In genomic region chr5:140881889-140882590, GRCh38 we compare ENCODE assay signal across 12 cellular contexts. TPM values are rescaled to one million over a fixed set of nuclear protein-coding genes. Genes with fewer than 3 reads are reported as not detected.
DNase-seq lines count a peak whose midpoint lies in the region; FAIRE-seq and TF ChIP-seq lines count a peak whose summit lies in the region.
"Had no signal": no experiment of that assay in that cellular context is flagged by ENCODE, and none has a peak within 500 bp of the region (broad histone marks: within the 10 kb centered on the region; RNA-seq: fewer than 3 reads in every experiment).

A gene with protein sequence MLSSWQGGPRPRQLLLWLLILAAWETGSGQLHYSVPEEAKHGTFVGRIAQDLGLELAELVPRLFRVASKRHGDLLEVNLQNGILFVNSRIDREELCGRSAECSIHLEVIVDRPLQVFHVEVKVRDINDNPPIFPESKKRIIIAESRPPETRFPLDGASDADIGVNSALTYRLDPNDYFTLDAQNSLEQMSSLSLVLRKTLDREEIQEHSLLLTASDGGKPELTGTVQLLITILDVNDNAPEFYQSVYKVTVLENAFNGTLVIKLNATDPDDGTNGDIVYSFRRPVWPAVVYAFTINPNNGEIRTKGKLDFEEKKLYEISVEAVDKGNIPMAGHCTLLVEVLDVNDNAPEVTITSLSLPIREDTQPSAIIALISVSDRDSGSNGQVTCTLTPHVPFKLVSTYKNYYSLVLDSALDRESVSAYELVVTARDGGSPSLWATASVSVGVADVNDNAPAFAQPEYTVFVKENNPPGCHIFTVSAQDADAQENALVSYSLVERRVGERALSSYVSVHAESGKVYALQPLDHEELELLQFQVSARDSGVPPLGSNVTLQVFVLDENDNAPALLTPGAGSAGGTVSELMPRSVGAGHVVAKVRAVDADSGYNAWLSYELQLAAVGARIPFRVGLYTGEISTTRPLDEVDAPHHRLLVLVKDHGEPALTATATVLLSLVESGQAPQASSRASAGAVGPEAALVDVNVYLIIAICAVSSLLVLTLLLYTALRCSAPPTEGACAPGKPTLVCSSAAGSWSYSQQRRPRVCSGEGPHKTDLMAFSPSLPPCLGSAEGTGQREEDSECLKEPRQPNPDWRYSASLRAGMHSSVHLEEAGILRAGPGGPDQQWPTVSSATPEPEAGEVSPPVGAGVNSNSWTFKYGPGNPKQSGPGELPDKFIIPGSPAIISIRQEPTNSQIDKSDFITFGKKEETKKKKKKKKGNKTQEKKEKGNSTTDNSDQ (plus strand): TSS chr5:140882124. CDS start chr5:140882269, 145 bp downstream.

- no peaks in the 10 kb centered on the region for H4K20me1 ChIP-seq in astrocyte (ENCODE audit: insufficient read depth, low read length)
- no peaks in the 10 kb centered on the region for H4K20me1 ChIP-seq in keratinocyte (ENCODE audit: control insufficient read depth, extremely low read depth, insufficient read depth, low read length)

- H3K4me3 ChIP-seq in HEK293 (ENCODE audit: low read depth, low read length) (peak within 1 kb of the TSS; percentile 4; the same call in 1 of the 2 replicates), astrocyte (ENCODE audit: insufficient read depth, low read depth, low read length) (no peak within 1 kb of the TSS), keratinocyte (ENCODE audit: control insufficient read depth in 2 of 3, extremely low read depth in 1 of 3, insufficient read depth in 2 of 3, low read depth in 1 of 3, low read length in 3 of 3) (no peak within 1 kb of the TSS), subcutaneous abdominal adipose tissue (ENCODE audit: low read depth in 1 of 5, low read length in 5 of 5) (peak within 1 kb of the TSS; percentile 27 to 69 (median 61))

- CTCF ChIA-PET in HEK293 (lab: Yijun Ruan, JAX), result interaction anchor here (0.6 to 5.1 kb wide), 27 partner anchors 10 to 221 kb away, joined by 3 to 81 read pairs (median 5); partner anchors contain the start of genes PCDHA10, PCDHA11, PCDHAC1 and PCDHAC2

- H3K27ac ChIP-seq in HEK293 (ENCODE audit: extremely low read depth, low read depth, low read length) (no peak within 1 kb of the TSS), astrocyte (ENCODE audit: low read depth, low read length) (no peak within 1 kb of the TSS), keratinocyte (ENCODE audit: control insufficient read depth, insufficient read depth, low read length) (no peak within 1 kb of the TSS), subcutaneous abdominal adipose tissue (ENCODE audit: low read depth, low read length) (no peak within 1 kb of the TSS)

- FAIRE-seq in astrocyte (lab: Jason Lieb, UNC) (no peak), keratinocyte (lab: Jason Lieb, UNC) (no peak)
- FAIRE-seq: islet of Langerhans had no signal

- dilution Hi-C loops in keratinocyte (cut with MboI; ENCODE audit: extremely low pct_ligation_motif_present, low sequenced_read_pairs), result no loop called here

- no peak within 1 kb of the TSS for H3K27ac Mint-ChIP-seq in astrocyte (ENCODE audit: unreplicated experiment)
- H3K27ac Mint-ChIP-seq: activated T-cell treated with anti-CD3 and anti-CD28 coated beads, Interleukin-2, amount 50 U/mL, for 24 hours; dendritic cell treated with granulocyte-macrophage colony-stimulating factor and Interleukin-4, amounts not matched to agents 40 ng/mL and 50 ng/mL, for 4 days; stimulated activated memory B cell treated with anti-CD40 and anti-IgM and Interleukin-4, amounts not matched to agents 10 μg/mL and 1 μg/mL and 100 μg/mL, for 72 hours; T-helper 17 cell had no signal

- peak within 1 kb of the TSS; percentile 80 for H3K4me3 Mint-ChIP-seq in astrocyte (ENCODE audit: unreplicated experiment)
- H3K4me3 Mint-ChIP-seq: activated T-cell treated with anti-CD3 and anti-CD28 coated beads, Interleukin-2, amount 50 U/mL, for 24 hours; dendritic cell treated with granulocyte-macrophage colony-stimulating factor and Interleukin-4, amounts not matched to agents 40 ng/mL and 50 ng/mL, for 4 days; stimulated activated memory B cell treated with anti-CD40 and anti-IgM and Interleukin-4, amounts not matched to agents 10 μg/mL and 1 μg/mL and 100 μg/mL, for 72 hours; T-helper 17 cell had no signal

- TF ChIP-seq CTCF in HEK293 (tag by site-specific recombination; IDR thresholded peaks at IDR 0.05) (no peak), astrocyte (IDR thresholded peaks at IDR 0.05; ENCODE audit: insufficient read depth, low read depth, low read length) (no peak), keratinocyte (optimal IDR thresholded peaks at IDR 0.05 in 1 of 3, IDR thresholded peaks at IDR 0.05 in 1 of 3, conservative IDR thresholded peaks at IDR 0.05 in 1 of 3; ENCODE audit: extremely low read depth in 1 of 3, insufficient read depth in 2 of 3, low read length in 3 of 3) (peak; percentile 22 to 37 (median 26))

- peaks cover 18% of the 10 kb centered on the region for H3K36me3 Mint-ChIP-seq in astrocyte (ENCODE audit: low read depth, unreplicated experiment)
- H3K36me3 Mint-ChIP-seq: stimulated activated memory B cell treated with anti-CD40 and anti-IgM and Interleukin-4, amounts not matched to agents 10 μg/mL and 1 μg/mL and 100 μg/mL, for 72 hours had no signal

- H3K9ac ChIP-seq in astrocyte (ENCODE audit: low read length) (no peak within 1 kb of the TSS), keratinocyte (ENCODE audit: control insufficient read depth, extremely low read depth, insufficient read depth, low read length) (no peak within 1 kb of the TSS), subcutaneous abdominal adipose tissue (ENCODE audit: low read length in 5 of 5) (no peak within 1 kb of the TSS)

- no peaks in the 10 kb centered on the region for H3K79me2 ChIP-seq in astrocyte (ENCODE audit: insufficient read depth, low read length)
- H3K79me2 ChIP-seq in keratinocyte (ENCODE audit: control insufficient read depth, insufficient read depth, low read length), result no peaks in the 10 kb centered on the region

- peaks cover 6% of the 10 kb centered on the region for H3K9me3 Mint-ChIP-seq in astrocyte (ENCODE audit: unreplicated experiment)

- H3K27me3 ChIP-seq in astrocyte (ENCODE audit: insufficient read depth, low read length) (no peaks in the 10 kb centered on the region), keratinocyte (ENCODE audit: control insufficient read depth, extremely low read depth, insufficient read depth, low read length) (no peaks in the 10 kb centered on the region), subcutaneous abdominal adipose tissue (ENCODE audit: control insufficient read depth in 5 of 5, insufficient read depth in 4 of 5, low read length in 5 of 5) (peaks cover 0 to 13% (median 4%) of the 10 kb centered on the region in 5 donors)

- H3K36me3 ChIP-seq in HEK293 (ENCODE audit: control insufficient read depth in 2 of 2, insufficient read depth in 1 of 2, low read length in 2 of 2), result no peaks in the 10 kb centered on the region
- H3K36me3 ChIP-seq in astrocyte (ENCODE audit: insufficient read depth, low read length), result no peaks in the 10 kb centered on the region
- H3K36me3 ChIP-seq in keratinocyte (ENCODE audit: control insufficient read depth in 2 of 2, extremely low read depth in 1 of 2, insufficient read depth in 2 of 2, low read length in 2 of 2), result no peaks in the 10 kb centered on the region
- no peaks in the 10 kb centered on the region for H3K36me3 ChIP-seq in subcutaneous abdominal adipose tissue (ENCODE audit: control insufficient read depth in 5 of 5, insufficient read depth in 5 of 5, low read length in 5 of 5)

- H3K27me3 Mint-ChIP-seq in astrocyte (ENCODE audit: low read depth, unreplicated experiment), result no peaks in the 10 kb centered on the region

- H2AFZ ChIP-seq in astrocyte (ENCODE audit: low read depth, low read length) (no peak within 1 kb of the TSS), keratinocyte (ENCODE audit: control insufficient read depth, low read length) (no peak within 1 kb of the TSS)

- POLR2A ChIA-PET in HEK293 (lab: Yijun Ruan, JAX), result no interaction called here

- H3K9me1 ChIP-seq in keratinocyte (ENCODE audit: control insufficient read depth, extremely low read depth, insufficient read depth, low read length), result no peaks in the 10 kb centered on the region

- no peaks in the 10 kb centered on the region for H3K9me3 ChIP-seq in HEK293 (ENCODE audit: control insufficient read depth, insufficient read depth, low read depth, low read length)
- peaks cover 15% of the 10 kb centered on the region for H3K9me3 ChIP-seq in astrocyte (ENCODE audit: insufficient read depth, low read depth, low read length)
- peaks cover 17% of the 10 kb centered on the region for H3K9me3 ChIP-seq in keratinocyte (ENCODE audit: control insufficient read depth, low read depth, low read length)
- peaks cover 2 to 30% (median 25%) of the 10 kb centered on the region in 5 donors for H3K9me3 ChIP-seq in subcutaneous abdominal adipose tissue (ENCODE audit: control insufficient read depth in 5 of 5, low read length in 5 of 5)

- H3K4me1 ChIP-seq in HEK293 (ENCODE audit: control insufficient read depth, insufficient read depth, low read length) (no peaks in the 10 kb centered on the region), astrocyte (ENCODE audit: insufficient read depth, low read length) (no peaks in the 10 kb centered on the region), keratinocyte (ENCODE audit: control insufficient read depth, extremely low read depth, insufficient read depth, low read length) (no peaks in the 10 kb centered on the region), subcutaneous abdominal adipose tissue (ENCODE audit: control insufficient read depth in 5 of 5, insufficient read depth in 5 of 5, low read length in 5 of 5) (peaks cover 0 to 9% (median 0%) of the 10 kb centered on the region in 5 donors)

- no peaks in the 10 kb centered on the region for H3K4me1 Mint-ChIP-seq in astrocyte (ENCODE audit: low read depth, unreplicated experiment)
- H3K4me1 Mint-ChIP-seq: stimulated activated memory B cell treated with anti-CD40 and anti-IgM and Interleukin-4, amounts not matched to agents 10 μg/mL and 1 μg/mL and 100 μg/mL, for 72 hours; T-helper 17 cell had no signal

- DNase-seq in astrocyte (ENCODE audit: low read depth) (no peak), keratinocyte (ENCODE audit: low read depth, low spot score) (no peak), dedifferentiated amniotic fluid mesenchymal stem cell (ENCODE audit: extremely low spot score) (no peak), SHP77 treated with DMSO at 0.1 percent for 48 hours (lab: John Stamatoyannopoulos, UW) (no peak), NCI-H187 treated with DMSO at 0.1 percent for 48 hours (lab: John Stamatoyannopoulos, UW) (no peak)
- DNase-seq: activated T-cell treated with anti-CD3 and anti-CD28 coated beads, Interleukin-2, amount 50 U/mL, for 24 hours; T-helper 17 cell had no signal

- H3K4me2 ChIP-seq in astrocyte (ENCODE audit: low read length), result no peak within 1 kb of the TSS
- H3K4me2 ChIP-seq in keratinocyte (ENCODE audit: control insufficient read depth, extremely low read depth, insufficient read depth, low read depth, low read length), result no peak within 1 kb of the TSS

RNA-seq across cellular contexts. Expression of the gene that starts here (rescaled TPM):
- 1.2 and 1.7 TPM in 2 replicates for total RNA-seq in astrocyte
- 0.04 to 0.12 TPM in 2 of 3 replicates, not detected in the other for polyA plus RNA-seq in keratinocyte
- polyA plus RNA-seq in keratinocyte (2011; ENCODE audit: low read depth), result not detected
- polyA plus RNA-seq in keratinocyte (2011; cell fraction: cytosol; rRNA removed), result 0.01 TPM in 1 of 2 replicates, not detected in the other
- 0.13 and 0.35 TPM in 2 replicates for polyA plus RNA-seq in keratinocyte (2011; cell fraction: nucleus; rRNA removed)
- polyA plus RNA-seq in keratinocyte (2012; ENCODE audit: low replicate concordance), result 0.05 TPM in 1 of 2 replicates, not detected in the other
- 0.38 to 0.43 TPM in 2 of 3 replicates, not detected in the other for polyA minus RNA-seq in keratinocyte
- not detected for polyA minus RNA-seq in keratinocyte (2011; cell fraction: cytosol; rRNA and poly(A)+ RNA removed)
- 0.32 and 0.62 TPM in 2 replicates for polyA minus RNA-seq in keratinocyte (2011; cell fraction: nucleus; rRNA and poly(A)+ RNA removed)
- total RNA-seq: T-helper 17 cell had no signal

Comparison
In these comparisons a context has a peak if more than half of its experiments do, and no peak if none do; other contexts are left out.
1. H3K4me3 ChIP-seq: peak in HEK293 (single experiment) and subcutaneous abdominal adipose tissue (5 of 5); none in astrocyte (single experiment) and keratinocyte (0 of 3).
2. CTCF ChIP-seq: peak in keratinocyte (3 of 3); none in HEK293 (single experiment) and astrocyte (single experiment).